18 cellular contexts compared by ENCODE assay signal in the genomic region with DNA sequence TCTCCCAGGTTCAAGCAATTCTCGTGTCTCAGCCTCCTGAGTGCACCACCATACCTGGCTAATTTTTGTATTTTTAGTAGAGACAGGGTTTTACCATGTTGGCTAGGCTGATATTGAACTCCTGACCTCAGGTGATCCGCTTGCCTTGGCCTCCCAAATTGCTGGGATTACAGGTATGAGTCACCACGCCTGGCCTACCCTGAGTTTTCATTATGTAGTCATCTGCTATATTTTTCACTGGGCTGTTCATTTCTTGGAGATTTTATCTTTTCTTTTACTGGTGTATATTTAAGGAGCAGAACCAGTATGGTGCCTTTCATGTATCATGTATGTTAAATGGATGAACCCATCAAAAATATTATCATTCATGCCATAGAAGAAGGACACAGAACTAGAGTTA.
"Had no signal": no experiment of that assay in that cellular context is flagged by ENCODE, and none has a peak within 500 bp of the region (broad histone marks: within the 10 kb centered on the region; RNA-seq: fewer than 3 reads in every experiment).

No MANE protein-coding gene starts in this region.

- H3K4me2 ChIP-seq: hepatocyte had no signal

- H3K27ac ChIP-seq: hepatocyte, parathyroid adenoma, psoas muscle, right lobe of liver, testis, tibial nerve had no signal

- H3K36me3 ChIP-seq: right lobe of liver, tibial nerve had no signal

- DNase-seq: cerebellar nuclear complex; effector memory CD8-positive, alpha-beta T cell; erythroblast; foreskin melanocyte; head of caudate nucleus; natural killer cell; psoas muscle; retina; right lobe of liver; stimulated activated CD4-positive, alpha-beta T cell treated with anti-CD3 and anti-CD28 coated beads, Interleukin-2, amount 100 ng/mL, for 24 hours; stimulated activated CD4-positive, alpha-beta T cell treated with anti-CD3 and anti-CD28 coated beads, Interleukin-4, amount 100 ng/mL, for 4 hours; stimulated activated naive B cell treated with anti-CD40 and anti-IgM and Interleukin-4, amounts not matched to agents 10 μg/mL and 1 μg/mL and 100 μg/mL, for 72 hours; stimulated activated naive CD8-positive, alpha-beta T cell treated with anti-CD3 and anti-CD28 coated beads, Interleukin-15, amount 100 ng/mL, for 72 hours had no signal

- H3K27me3 ChIP-seq: hepatocyte, right lobe of liver, testis, tibial nerve had no signal

- ATAC-seq: effector memory CD8-positive, alpha-beta T cell; natural killer cell; psoas muscle; right lobe of liver; stimulated activated naive B cell treated with anti-CD40 and anti-IgM and Interleukin-4, amounts not matched to agents 10 μg/mL and 1 μg/mL and 100 μg/mL, for 72 hours; stimulated activated naive CD8-positive, alpha-beta T cell treated with anti-CD3 and anti-CD28 coated beads, Interleukin-15, amount 100 ng/mL, for 72 hours had no signal

- H3K4me3 ChIP-seq: hepatocyte, psoas muscle, right lobe of liver, testis, tibial nerve had no signal

- FAIRE-seq: colon had no signal

- H3K4me1 ChIP-seq: parathyroid adenoma, right lobe of liver, testis had no signal

- H3K9me3 ChIP-seq: psoas muscle, right lobe of liver, testis, tibial nerve had no signal
